Comparison of ENCODE assay signal across 24 cellular contexts in genomic region chr17:390025-390424, GRCh38. TPM values are rescaled to one million over a fixed set of nuclear protein-coding genes. Genes with fewer than 3 reads are reported as not detected.
DNase-seq lines count a peak whose midpoint lies in the region; ATAC-seq, FAIRE-seq and TF ChIP-seq lines count a peak whose summit lies in the region.
"Had no signal": no experiment of that assay in that cellular context is flagged by ENCODE, and none has a peak within 500 bp of the region (broad histone marks: within the 10 kb centered on the region; RNA-seq: fewer than 3 reads in every experiment).

No MANE protein-coding gene starts in this region.

- H3K9me3 ChIP-seq in IMR-90 (ENCODE audit: control insufficient read depth, insufficient read depth, low read length) = peaks cover 2% of the 10 kb centered on the region; the same call in 1 of the 2 replicates
- peaks cover 0 to 5% of the 10 kb centered on the region in 2 experiments; a peak in 1 of 4 replicates for H3K9me3 ChIP-seq in H1 (ENCODE audit: insufficient read depth in 2 of 2, low read depth in 1 of 2, low read length in 1 of 2)
- peaks cover 4% of the 10 kb centered on the region in 2 donors for H3K9me3 ChIP-seq in neuronal stem cell (replicated peaks in 1 of 2; ENCODE audit: control insufficient read depth in 2 of 2, insufficient read depth in 1 of 2, low read depth in 1 of 2, low read length in 2 of 2)
- H3K9me3 ChIP-seq: A549; BE2C; BLaER1 treated with 17β-estradiol and CSF1 and Interleukin-3, amounts not matched to agents 10 nM and 100 nM; HAP-1 had no signal

- no peak overlapping the region for H4K8ac ChIP-seq in IMR-90 (ENCODE audit: low read depth in 2 of 2, low read length in 2 of 2)
- no peak overlapping the region for H4K8ac ChIP-seq in H1 (ENCODE audit: extremely low read depth, insufficient read depth, low read length)
- H4K8ac ChIP-seq in neuronal stem cell (ENCODE audit: low read depth, low read length) = no peak overlapping the region

- no peak for ATAC-seq in IMR-90 (ENCODE audit: low read depth)
- ATAC-seq: A549, GM12878, GM23338 had no signal

- H3K4me1 ChIP-seq in IMR-90 (ENCODE audit: control insufficient read depth, insufficient read depth, low read length) = peaks cover 3% of the 10 kb centered on the region; the same call in 1 of the 2 replicates
- H3K4me1 ChIP-seq in H1 (replicated peaks in 1 of 4; ENCODE audit: control insufficient read depth in 3 of 4, insufficient read depth in 4 of 4, low read length in 3 of 4) = peaks cover 1 to 7% (median 5%) of the 10 kb centered on the region in 4 experiments; a peak in 4 of 7 replicates
- peaks cover 2 to 4% of the 10 kb centered on the region in 2 donors for H3K4me1 ChIP-seq in neuronal stem cell (ENCODE audit: control insufficient read depth in 2 of 2, insufficient read depth in 1 of 2, low read depth in 1 of 2, low read length in 2 of 2)
- H3K4me1 ChIP-seq: BE2C had no signal

- no peak overlapping the region for H2BK20ac ChIP-seq in IMR-90 (ENCODE audit: low read depth, low read length)
- H2BK20ac ChIP-seq in H1 (ENCODE audit: low read length) = no peak overlapping the region

- H3K36me3 ChIP-seq in IMR-90 (ENCODE audit: control insufficient read depth, insufficient read depth, low read length) (no peaks in the 10 kb centered on the region), H1 (ENCODE audit: control insufficient read depth in 2 of 4, insufficient read depth in 4 of 4, low read length in 3 of 4) (no peaks in the 10 kb centered on the region), neuronal stem cell (replicated peaks in 1 of 2; ENCODE audit: control insufficient read depth in 2 of 2, insufficient read depth in 2 of 2, low read length in 2 of 2) (no peaks in the 10 kb centered on the region)
- H3K36me3 ChIP-seq: BE2C; BLaER1 treated with 17β-estradiol and CSF1 and Interleukin-3, amounts not matched to agents 10 nM and 100 nM; HAP-1 had no signal

- H4K5ac ChIP-seq in IMR-90 (ENCODE audit: low read depth, low read length) (no peak overlapping the region), H1 (ENCODE audit: insufficient read length, low read depth, low read length) (no peak overlapping the region)

- H2BK12ac ChIP-seq in H1 (ENCODE audit: low read depth, low read length) = no peak overlapping the region
- no peak overlapping the region for H2BK12ac ChIP-seq in neuronal stem cell (ENCODE audit: low read length)

- no peak for DNase-seq in IMR-90
- no peak for DNase-seq in H1 (ENCODE audit: low read depth in 1 of 2, low spot score in 2 of 2)
- DNase-seq in neuronal stem cell (ENCODE audit: low spot score) = no peak
- no peak for DNase-seq in NCI-H1105 treated with DMSO at 0.1 percent for 48 hours (lab: John Stamatoyannopoulos, UW)
- DNase-seq in GM19238 (ENCODE audit: insufficient read length, low spot score) = no peak
- no peak for DNase-seq in NCI-H2107 treated with DMSO at 0.1 percent for 48 hours (lab: John Stamatoyannopoulos, UW; ENCODE audit: unreplicated experiment)
- DNase-seq: 8988T; ACHN; AML-193; BE2C; CD4-positive, alpha-beta T cell; CD8-positive, alpha-beta memory T cell; DMS 273 treated with DMSO at 0.1 percent for 48 hours; DMS79; EL; GDM1; HFFc6 had no signal

- no TSS peak for BruUV-seq in IMR-90 (replicated peaks; lab: Mats Ljungman, UMichigan)

- in situ Hi-C loops in IMR-90 (cut with MboI; ENCODE audit: low sequenced_read_pairs) = no loop called here

- H4K91ac ChIP-seq in IMR-90 (ENCODE audit: insufficient read depth, low read depth, low read length) (no peak overlapping the region), H1 (replicated peaks; ENCODE audit: insufficient read length, low read length) (no peak overlapping the region), neuronal stem cell (ENCODE audit: low read depth, low read length, poor library complexity) (no peak overlapping the region)

- H2AFZ ChIP-seq in IMR-90 (replicated peaks; ENCODE audit: low read length, poor library complexity) (no peak overlapping the region), H1 (ENCODE audit: low read length) (no peak overlapping the region), neuronal stem cell (ENCODE audit: low read length) (no peak overlapping the region)
- H2AFZ ChIP-seq: GM23338 had no signal

- no peaks in the 10 kb centered on the region for H3K79me2 ChIP-seq in H1 (ENCODE audit: control insufficient read depth in 1 of 2, insufficient read depth in 2 of 2, low read length in 2 of 2)

- H3K4me3 ChIP-seq in IMR-90 (ENCODE audit: insufficient read depth, low read depth, low read length) (no peak overlapping the region), H1 (ENCODE audit: extremely low read depth in 1 of 4, insufficient read depth in 2 of 4, low read depth in 3 of 4, low read length in 4 of 4) (no peak overlapping the region), neuronal stem cell (ENCODE audit: low read length in 2 of 2) (no peak overlapping the region)
- H3K4me3 ChIP-seq: A549; BLaER1 treated with 17β-estradiol and CSF1 and Interleukin-3, amounts not matched to agents 10 nM and 100 nM; GM12878; GM23338; HAP-1 had no signal

- H3K79me1 ChIP-seq in IMR-90 (ENCODE audit: low read depth in 1 of 2, low read length in 2 of 2) (no peaks in the 10 kb centered on the region), H1 (ENCODE audit: low read depth, low read length) (no peaks in the 10 kb centered on the region), neuronal stem cell (ENCODE audit: low read depth, low read length) (peaks cover 4% of the 10 kb centered on the region)

- no peak overlapping the region for H2AK9ac ChIP-seq in IMR-90 (replicated peaks; ENCODE audit: low read depth, low read length, poor library complexity)

- H3K4ac ChIP-seq in IMR-90 (ENCODE audit: low read depth, low read length) (no peak overlapping the region), H1 (replicated peaks; ENCODE audit: insufficient read length, low read depth, low read length) (no peak overlapping the region), neuronal stem cell (ENCODE audit: low read length) (no peak overlapping the region)

- H3K9me1 ChIP-seq in IMR-90 (ENCODE audit: insufficient read depth, low read length) = no peaks in the 10 kb centered on the region

- H2BK120ac ChIP-seq in IMR-90 (ENCODE audit: low read depth, low read length) (no peak overlapping the region), H1 (replicated peaks; ENCODE audit: low read depth, low read length) (no peak overlapping the region), neuronal stem cell (ENCODE audit: low read depth, low read length) (no peak overlapping the region)

- FAIRE-seq in H1 (lab: Jason Lieb, UNC) = no peak
- FAIRE-seq: A549, D721Med, GM12878, H54 had no signal

- H2AK5ac ChIP-seq in IMR-90 (ENCODE audit: low read depth, low read length) (no peak overlapping the region), H1 (ENCODE audit: low read depth, low read length) (no peak overlapping the region), neuronal stem cell (ENCODE audit: low read depth, low read length) (peak overlapping the region; percentile 56)

- intact Hi-C loops in IMR-90 (cut with micrococcal nuclease) = no loop called here

- H3K56ac ChIP-seq in IMR-90 (ENCODE audit: extremely low read depth, insufficient read depth, low read length) (no peak overlapping the region), H1 (replicated peaks; ENCODE audit: insufficient read length, low read depth, low read length) (no peak overlapping the region)

- dilution Hi-C loops in IMR-90 (cut with HindIII; ENCODE audit: low sequenced_read_pairs, unreplicated experiment) = no loop called here

- no peak overlapping the region for H3K9ac ChIP-seq in IMR-90 (ENCODE audit: low read depth, low read length)
- H3K9ac ChIP-seq in H1 (replicated peaks in 1 of 4; ENCODE audit: extremely low read depth in 1 of 4, low read depth in 3 of 4, low read length in 3 of 4) = no peak overlapping the region
- H3K9ac ChIP-seq in neuronal stem cell (ENCODE audit: low read depth, low read length, poor library complexity) = no peak overlapping the region
- H3K9ac ChIP-seq: BLaER1 treated with 17β-estradiol and CSF1 and Interleukin-3, amounts not matched to agents 10 nM and 100 nM had no signal

- TF ChIP-seq POLR2A in IMR-90 (IDR thresholded peaks at IDR 0.05; ENCODE audit: low read depth, low read length) (no peak), H1 (IDR thresholded peaks at IDR 0.05; ENCODE audit: control extremely low read depth in 1 of 2, low read depth in 2 of 2, low read length in 2 of 2) (no peak)

- no peak for TF ChIP-seq EP300 in H1 (IDR thresholded peaks at IDR 0.05; ENCODE audit: borderline replicate concordance in 1 of 2, low read depth in 2 of 2, low read length in 2 of 2)

- no peak overlapping the region for H3K18ac ChIP-seq in IMR-90 (ENCODE audit: low read depth, low read length)
- no peak overlapping the region for H3K18ac ChIP-seq in H1 (ENCODE audit: extremely low read depth, low read length)
- no peak overlapping the region for H3K18ac ChIP-seq in neuronal stem cell (ENCODE audit: low read length)

- POLR2A ChIA-PET in IMR-90 (lab: Charles Lee; ENCODE audit: unreplicated experiment) = no interaction called here
- POLR2A ChIA-PET in H1 (lab: Charles Lee; ENCODE audit: partially characterized antibody) = no interaction called here

- H3K23ac ChIP-seq in IMR-90 (ENCODE audit: low read depth, low read length) (no peak overlapping the region), H1 (ENCODE audit: insufficient read length) (no peak overlapping the region), neuronal stem cell (ENCODE audit: low read depth, low read length, poor library complexity) (no peak overlapping the region)

- no peak overlapping the region for H2BK5ac ChIP-seq in IMR-90 (ENCODE audit: low read depth, low read length, poor library complexity, severe bottlenecking)
- H2BK5ac ChIP-seq in H1 (ENCODE audit: low read depth, low read length) = no peak overlapping the region
- no peak overlapping the region for H2BK5ac ChIP-seq in neuronal stem cell (ENCODE audit: low read length)

- H4K20me1 ChIP-seq in IMR-90 (ENCODE audit: insufficient read depth, low read length) (no peaks in the 10 kb centered on the region), H1 (replicated peaks in 1 of 2; ENCODE audit: control insufficient read depth in 1 of 2, insufficient read depth in 2 of 2, low read length in 2 of 2) (no peaks in the 10 kb centered on the region)

- TF ChIP-seq CTCF in IMR-90 (conservative IDR thresholded peaks at IDR 0.05; ENCODE audit: low read depth, low read length) (no peak), H1 (IDR thresholded peaks at IDR 0.05; ENCODE audit: control extremely low read depth in 1 of 3, insufficient read depth in 1 of 3, low read depth in 1 of 3, low read length in 3 of 3) (no peak)

- WGBS in IMR-90 (ENCODE audit: extremely low coverage in 2 of 2, insufficient read length in 1 of 2), 2 experiments = 60% methylated on average over 1 of the region's 12 CpGs; no CpG with 5 or more reads in 1 of the 2 experiments
- 82% methylated on average over 12 of the region's 12 CpGs; no CpG with 5 or more reads in 1 of the 2 experiments for WGBS in H1 (ENCODE audit: extremely low coverage in 1 of 2, insufficient coverage in 1 of 2, insufficient read length in 1 of 2, insufficient replicate concordance in 2 of 2, low coverage in 1 of 2, low lambda C conversion rate in 2 of 2, missing lambda C conversion rate in 1 of 2), 2 experiments
- no CpG with 5 or more reads among the region's 12 CpGs for WGBS in neuronal stem cell (ENCODE audit: extremely low coverage in 2 of 2, insufficient read length in 2 of 2, insufficient replicate concordance in 1 of 2), 2 donors

- H3K4me2 ChIP-seq in IMR-90 (ENCODE audit: low read depth, low read length) (no peak overlapping the region), H1 (ENCODE audit: insufficient read depth in 1 of 2, low read depth in 2 of 2, low read length in 2 of 2) (no peak overlapping the region), neuronal stem cell (ENCODE audit: insufficient read depth, low read length, poor library complexity, severe bottlenecking) (no peak overlapping the region)
- H3K4me2 ChIP-seq: A549; BLaER1 treated with 17β-estradiol and CSF1 and Interleukin-3, amounts not matched to agents 10 nM and 100 nM; GM23338 had no signal

- no peak overlapping the region for H2BK15ac ChIP-seq in IMR-90 (ENCODE audit: low read depth, low read length)
- H2BK15ac ChIP-seq in H1 (ENCODE audit: low read length) = no peak overlapping the region
- no peak overlapping the region for H2BK15ac ChIP-seq in neuronal stem cell (ENCODE audit: low read length)

- H3K14ac ChIP-seq in IMR-90 (replicated peaks; ENCODE audit: low read depth, low read length) (no peak overlapping the region), H1 (ENCODE audit: insufficient read length) (no peak overlapping the region), neuronal stem cell (ENCODE audit: low read length) (no peak overlapping the region)

- CTCF ChIA-PET in IMR-90 (lab: Yijun Ruan, JAX) (no interaction called here), H1 (lab: Charles Lee; ENCODE audit: partially characterized antibody) (no interaction called here)

- TF ChIP-seq RAD21 in IMR-90 (IDR thresholded peaks at IDR 0.05; ENCODE audit: low read length) (no peak), H1 (IDR thresholded peaks at IDR 0.05 in 1 of 2, conservative IDR thresholded peaks at IDR 0.05 in 1 of 2; ENCODE audit: low read depth in 2 of 2, low read length in 2 of 2) (no peak)

- H3K27me3 ChIP-seq in IMR-90 (ENCODE audit: control insufficient read depth, insufficient read depth, low read length) (peaks cover 27% of the 10 kb centered on the region), H1 (replicated peaks in 1 of 4; ENCODE audit: control insufficient read depth in 3 of 4, extremely low read depth in 1 of 4, insufficient read depth in 3 of 4, low read length in 3 of 4) (peaks cover 1 to 7% (median 6%) of the 10 kb centered on the region in 4 experiments), neuronal stem cell (ENCODE audit: control insufficient read depth in 3 of 3, insufficient read depth in 3 of 3, low read depth in 1 of 3, low read length in 3 of 3) (peaks cover 0 to 43% (median 0%) of the 10 kb centered on the region in 3 experiments)

- H3K23me2 ChIP-seq in H1 (ENCODE audit: low read depth, low read length) = peaks cover 5% of the 10 kb centered on the region; the same call in 1 of the 2 replicates

- H3K27ac ChIP-seq in IMR-90 (ENCODE audit: insufficient read depth, low read length) = no peak overlapping the region
- no peak overlapping the region for H3K27ac ChIP-seq in H1 (ENCODE audit: low read depth, low read length)
- H3K27ac ChIP-seq in neuronal stem cell (replicated peaks; ENCODE audit: low read length) = no peak overlapping the region
- H3K27ac ChIP-seq: A549; BLaER1 treated with 17β-estradiol and CSF1 and Interleukin-3, amounts not matched to agents 10 nM and 100 nM had no signal

RNA-seq across cellular contexts. Expression of gene RPH3AL, which starts 37.4 kb away (rescaled TPM):
- total RNA-seq in IMR-90 (2012; rRNA removed) = 0.83 and 1.8 TPM in 2 replicates
- polyA plus RNA-seq in IMR-90 (2012; rRNA removed) (1.5 and 2.5 TPM in 2 replicates), H1 (2011; rRNA removed) (5.8 and 10.7 TPM in 2 replicates)
- polyA plus RNA-seq in IMR-90 (2012; cell fraction: cytosol; rRNA removed) = 2.3 and 3.8 TPM in 2 replicates
- 2.1 and 2.9 TPM in 2 replicates for polyA plus RNA-seq in IMR-90 (2012; cell fraction: nucleus; rRNA removed; ENCODE audit: low replicate concordance)
- 5.6 and 6.1 TPM in 2 replicates for total RNA-seq in H1 (2021; fragmentation: NEBNext Ultra II Directional; extraction: Animal tissue kit (Norgen Biotek cat#: 25700))
- polyA plus RNA-seq in H1 (2011; cell fraction: cytosol; rRNA removed) = 6.1 TPM
- 8.3 TPM for polyA plus RNA-seq in H1 (2011; cell fraction: nucleus; rRNA removed)
- polyA plus RNA-seq in H1 (2012, experiment 1 of 2) = 4.1 to 6.5 TPM (median 4.9 TPM) in 4 replicates
- polyA plus RNA-seq in H1 (2012, experiment 2 of 2) = 6.6 TPM
- 3.9 TPM for polyA plus RNA-seq in H1 (2013, experiment 1 of 2)
- 4.0 TPM for polyA plus RNA-seq in H1 (2013, experiment 2 of 2)
- 2.3 and 2.7 TPM in 2 replicates for polyA minus RNA-seq in H1 (2011; rRNA and poly(A)+ RNA removed)
- polyA minus RNA-seq in H1 (2011; cell fraction: cytosol; rRNA and poly(A)+ RNA removed) = 4.3 TPM
- polyA minus RNA-seq in H1 (2011; cell fraction: nucleus; rRNA and poly(A)+ RNA removed) = 9.9 TPM
- 7.7 TPM for polyA plus RNA-seq in neuronal stem cell (2013, experiment 1 of 2)
- 6.5 TPM for polyA plus RNA-seq in neuronal stem cell (2013, experiment 2 of 2)

RNA-seq across cellular contexts. Expression of gene RFLNB, which starts 55.7 kb away (rescaled TPM):
- 35.7 and 48.6 TPM in 2 replicates for total RNA-seq in IMR-90 (2012; rRNA removed)
- 21.3 and 24.1 TPM in 2 replicates for polyA plus RNA-seq in IMR-90 (2012; rRNA removed)
- 11.5 and 17.4 TPM in 2 replicates for polyA plus RNA-seq in IMR-90 (2012; cell fraction: cytosol; rRNA removed)
- 8.3 and 9.7 TPM in 2 replicates for polyA plus RNA-seq in IMR-90 (2012; cell fraction: nucleus; rRNA removed; ENCODE audit: low replicate concordance)
- total RNA-seq in H1 (2021; fragmentation: NEBNext Ultra II Directional; extraction: Animal tissue kit (Norgen Biotek cat#: 25700)) = 56.5 and 58.4 TPM in 2 replicates
- polyA plus RNA-seq in H1 (2011; rRNA removed) = 9.4 and 11.6 TPM in 2 replicates
- 10.8 TPM for polyA plus RNA-seq in H1 (2011; cell fraction: cytosol; rRNA removed)
- 9.3 TPM for polyA plus RNA-seq in H1 (2011; cell fraction: nucleus; rRNA removed)
- polyA plus RNA-seq in H1 (2012, experiment 1 of 2) = 22.5 to 28.3 TPM (median 25.2 TPM) in 4 replicates
- 23.8 TPM for polyA plus RNA-seq in H1 (2012, experiment 2 of 2)
- 42.9 TPM for polyA plus RNA-seq in H1 (2013, experiment 1 of 2)
- polyA plus RNA-seq in H1 (2013, experiment 2 of 2) = 45.8 TPM
- 8.4 and 9.3 TPM in 2 replicates for polyA minus RNA-seq in H1 (2011; rRNA and poly(A)+ RNA removed)
- polyA minus RNA-seq in H1 (2011; cell fraction: cytosol; rRNA and poly(A)+ RNA removed) = 13.5 TPM
- polyA minus RNA-seq in H1 (2011; cell fraction: nucleus; rRNA and poly(A)+ RNA removed) = 6.2 TPM
- 16.8 TPM for polyA plus RNA-seq in neuronal stem cell (2013, experiment 1 of 2)
- 18.1 TPM for polyA plus RNA-seq in neuronal stem cell (2013, experiment 2 of 2)
